14 cellular contexts compared by ENCODE assay signal in genomic region chr6:80181352-80182081, GRCh38.
DNase-seq lines count a peak whose midpoint lies in the region; ATAC-seq, FAIRE-seq and TF ChIP-seq lines count a peak whose summit lies in the region.
"Had no signal": no experiment of that assay in that cellular context is flagged by ENCODE, and none has a peak within 500 bp of the region (broad histone marks: within the 10 kb centered on the region; RNA-seq: fewer than 3 reads in every experiment).

No MANE protein-coding gene starts in this region.

- no peak overlapping the region for H3T11ph ChIP-seq in H9 (ENCODE audit: low read length)

- no peak overlapping the region for H3K56ac ChIP-seq in H9 (ENCODE audit: insufficient read length, low read depth, low read length)

- no peak overlapping the region for H4K5ac ChIP-seq in H9 (ENCODE audit: insufficient read length, low read depth, low read length)

- H3K27ac ChIP-seq in H9 (ENCODE audit: insufficient read length, low read depth, low read length) (no peak overlapping the region), MM.1S (ENCODE audit: low read length) (peak overlapping the region; percentile 90)

- H3K36me3 ChIP-seq in MM.1S (replicated peaks; ENCODE audit: insufficient read depth, low read length), result no peaks in the 10 kb centered on the region
- no peaks in the 10 kb centered on the region for H3K36me3 ChIP-seq in HAP-1 (replicated peaks)

- no peak for DNase-seq in GM12891 (ENCODE audit: insufficient read length, low spot score)
- DNase-seq in H9, result no peak
- peak; percentile 96 for DNase-seq in MM.1S
- DNase-seq in kidney tubule cell (ENCODE audit: low spot score), result peak; percentile 71
- DNase-seq in NCI-H2081 treated with DMSO at 0.1 percent for 48 hours (lab: John Stamatoyannopoulos, UW), result no peak
- no peak for DNase-seq in NCI-H1105 (lab: John Stamatoyannopoulos, UW)
- no peak for DNase-seq in HAP-1 (ENCODE audit: low spot score in 2 of 2)
- DNase-seq: activated CD8-positive, alpha-beta memory T cell treated with anti-CD3 and anti-CD28 coated beads, Interleukin-2, amount 10 ng/mL, durations not matched to agents 7 days and 5 days; C1 segment of cervical spinal cord; naive B cell; NCI-H524; SIG-M5 had no signal

- H2BK15ac ChIP-seq in H9 (ENCODE audit: low read depth, low read length), result no peak overlapping the region

- H2BK120ac ChIP-seq in H9 (ENCODE audit: low read depth, low read length, poor library complexity, severe bottlenecking), result no peak overlapping the region

- H3F3A ChIP-seq in MM.1S (ENCODE audit: insufficient read depth, low read length), result peaks cover 18% of the 10 kb centered on the region

- H3K27ac Mint-ChIP-seq in H9, result peak overlapping the region in 2 of 3 experiments; percentile 44 to 50; a peak in 2 of 7 replicates
- H3K27ac Mint-ChIP-seq: activated CD8-positive, alpha-beta memory T cell treated with anti-CD3 and anti-CD28 coated beads, Interleukin-2, amount 10 ng/mL, durations not matched to agents 7 days and 5 days; naive B cell had no signal

- H2BK20ac ChIP-seq in H9 (ENCODE audit: low read depth, low read length, poor library complexity, severe bottlenecking), result no peak overlapping the region

- no peak for ATAC-seq in GM21529 (IDR thresholded peaks at IDR 0.05; ENCODE audit: unreplicated experiment)
- ATAC-seq: activated CD8-positive, alpha-beta memory T cell treated with anti-CD3 and anti-CD28 coated beads, Interleukin-2, amount 10 ng/mL, durations not matched to agents 7 days and 5 days; sciatic nerve had no signal

- H3K14ac ChIP-seq in H9 (ENCODE audit: insufficient read depth, low read length), result no peak overlapping the region

- no peak overlapping the region for H4K91ac ChIP-seq in H9 (ENCODE audit: insufficient read length, low read depth, low read length)

- TF ChIP-seq CTCF in H9 (conservative IDR thresholded peaks at IDR 0.05) (no peak), MM.1S (IDR thresholded peaks at IDR 0.05; ENCODE audit: low read length) (no peak)

- in situ Hi-C loops in HAP-1 (cut with MboI; ENCODE audit: low sequenced_read_pairs), result no loop called here

- H3K4me1 Mint-ChIP-seq in H9, result peaks cover 18 to 21% of the 10 kb centered on the region in 2 experiments
- H3K4me1 Mint-ChIP-seq: activated CD8-positive, alpha-beta memory T cell treated with anti-CD3 and anti-CD28 coated beads, Interleukin-2, amount 10 ng/mL, durations not matched to agents 7 days and 5 days; naive B cell had no signal

- no peaks in the 10 kb centered on the region for H3K27me3 Mint-ChIP-seq in H9 (ENCODE audit: low read depth)
- H3K27me3 Mint-ChIP-seq: activated CD8-positive, alpha-beta memory T cell treated with anti-CD3 and anti-CD28 coated beads, Interleukin-2, amount 10 ng/mL, durations not matched to agents 7 days and 5 days; naive B cell had no signal

- H3K18ac ChIP-seq in H9 (ENCODE audit: insufficient read length, low read depth, low read length), result no peak overlapping the region

- peaks cover 0 to 8% (median 5%) of the 10 kb centered on the region in 3 experiments; a peak in 3 of 7 replicates for H3K36me3 Mint-ChIP-seq in H9 (ENCODE audit: insufficient read depth in 1 of 3, low read depth in 3 of 3)

- H2AFZ ChIP-seq in H9 (ENCODE audit: low read length), result no peak overlapping the region
- H2AFZ ChIP-seq in MM.1S (ENCODE audit: low read length), result no peak overlapping the region

- H3K9me3 Mint-ChIP-seq in H9, result peaks cover 0 to 2% of the 10 kb centered on the region in 2 experiments; a peak in 1 of 5 replicates

- H3K27me3 ChIP-seq in H9 (ENCODE audit: insufficient read depth, low read length), result no peaks in the 10 kb centered on the region
- H3K27me3 ChIP-seq in MM.1S (replicated peaks; ENCODE audit: insufficient read depth, low read length), result no peaks in the 10 kb centered on the region
- H3K27me3 ChIP-seq in HAP-1 (ENCODE audit: low read depth), result no peaks in the 10 kb centered on the region

- H3K9ac ChIP-seq in H9 (ENCODE audit: extremely low read depth, insufficient read length, low read length) (no peak overlapping the region), MM.1S (ENCODE audit: low read length) (peak overlapping the region; percentile 39; the same call in 1 of the 2 replicates)

- H3K23me2 ChIP-seq in H9 (ENCODE audit: insufficient read length, low read depth, low read length, poor library complexity, severe bottlenecking), result no peaks in the 10 kb centered on the region

- H4K8ac ChIP-seq in H9 (replicated peaks; ENCODE audit: insufficient read length, low read depth, low read length), result no peak overlapping the region

- H3K79me1 ChIP-seq in H9 (ENCODE audit: insufficient read depth, low read depth, low read length, poor library complexity, severe bottlenecking), result no peaks in the 10 kb centered on the region

- H2BK5ac ChIP-seq in H9 (ENCODE audit: insufficient read length, low read length), result no peak overlapping the region

- no peak overlapping the region for H3K4ac ChIP-seq in H9 (ENCODE audit: low read depth, low read length)

- H4K20me1 ChIP-seq in H9 (ENCODE audit: control insufficient read depth, insufficient read depth, insufficient read length) (no peaks in the 10 kb centered on the region), MM.1S (ENCODE audit: insufficient read depth, low read length) (no peaks in the 10 kb centered on the region)

- H3K4me3 Mint-ChIP-seq in H9, result no peak overlapping the region
- H3K4me3 Mint-ChIP-seq: activated CD8-positive, alpha-beta memory T cell treated with anti-CD3 and anti-CD28 coated beads, Interleukin-2, amount 10 ng/mL, durations not matched to agents 7 days and 5 days; naive B cell had no signal

- H3K4me3 ChIP-seq in MM.1S (ENCODE audit: low read length), result no peak overlapping the region; the same call in 1 of the 2 replicates
- no peak overlapping the region for H3K4me3 ChIP-seq in HAP-1

- H3K4me1 ChIP-seq in H9 (ENCODE audit: insufficient read depth, low read length) (no peaks in the 10 kb centered on the region), MM.1S (ENCODE audit: low read length) (peaks cover 34% of the 10 kb centered on the region), HAP-1 (no peaks in the 10 kb centered on the region)

- no CpG with 5 or more reads among the region's 4 CpGs for WGBS in H9 (ENCODE audit: extremely low coverage, insufficient read length, low lambda C conversion rate)

- no peaks in the 10 kb centered on the region for H3K9me2 ChIP-seq in MM.1S (replicated peaks; ENCODE audit: insufficient read depth, low read length)

- H3K4me2 ChIP-seq in H9 (ENCODE audit: insufficient read depth, insufficient read length, low read length) (no peak overlapping the region), MM.1S (ENCODE audit: low read depth, low read length) (peak overlapping the region; percentile 78)

- TF ChIP-seq POLR2A in GM12891 (IDR thresholded peaks at IDR 0.05; ENCODE audit: low read depth, low read length), result no peak

- no peaks in the 10 kb centered on the region for H3K9me3 ChIP-seq in H9 (ENCODE audit: control insufficient read depth, low read depth, low read length)
- H3K9me3 ChIP-seq in MM.1S (replicated peaks; ENCODE audit: insufficient read depth, low read length), result no peaks in the 10 kb centered on the region
- no peaks in the 10 kb centered on the region for H3K9me3 ChIP-seq in HAP-1

- H2BK12ac ChIP-seq in H9 (ENCODE audit: insufficient read length, low read depth, low read length), result no peak overlapping the region

- H2AK5ac ChIP-seq in H9 (ENCODE audit: insufficient read length, low read length), result no peak overlapping the region

- FAIRE-seq in GM12891 (lab: Jason Lieb, UNC), result peak; percentile 31

- no peak overlapping the region for H3K23ac ChIP-seq in H9 (ENCODE audit: insufficient read length, low read depth, low read length)

- H3K79me2 ChIP-seq in H9 (ENCODE audit: insufficient read depth, low read length) (no peaks in the 10 kb centered on the region), MM.1S (ENCODE audit: low read length) (0 out of 2 replicates have a peak, but pooled peaks cover 5% of the 10 kb centered on the region)

TF ChIP-seq in GM12891, 5 proteins besides CTCF, POLR2A, EP300 and RAD21:
- TF ChIP-seq POLR2AphosphoS5 (IDR thresholded peaks at IDR 0.05; ENCODE audit: low read depth, low read length), result no peak
- no peak for TF ChIP-seq SPI1 (IDR thresholded peaks at IDR 0.05; ENCODE audit: low read depth, low read length)
- no peak for TF ChIP-seq PAX5 (IDR thresholded peaks at IDR 0.05; ENCODE audit: insufficient read depth, low read length, severe bottlenecking)
- no peak for TF ChIP-seq TAF1 (IDR thresholded peaks at IDR 0.05; ENCODE audit: low read depth, low read length)
- no peak for TF ChIP-seq POU2F2 (IDR thresholded peaks at IDR 0.05; ENCODE audit: low read depth, low read length)

Comparison
In these comparisons a context has a peak if more than half of its experiments do, and no peak if none do; other contexts are left out.
1. DNase-seq: peak in MM.1S (single experiment) and kidney tubule cell (single experiment); none in GM12891 (single experiment), H9 (single experiment), NCI-H2081 treated with DMSO at 0.1 percent for 48 hours (single experiment), NCI-H1105 (single experiment) and HAP-1 (0 of 2).